In the genomic region with DNA sequence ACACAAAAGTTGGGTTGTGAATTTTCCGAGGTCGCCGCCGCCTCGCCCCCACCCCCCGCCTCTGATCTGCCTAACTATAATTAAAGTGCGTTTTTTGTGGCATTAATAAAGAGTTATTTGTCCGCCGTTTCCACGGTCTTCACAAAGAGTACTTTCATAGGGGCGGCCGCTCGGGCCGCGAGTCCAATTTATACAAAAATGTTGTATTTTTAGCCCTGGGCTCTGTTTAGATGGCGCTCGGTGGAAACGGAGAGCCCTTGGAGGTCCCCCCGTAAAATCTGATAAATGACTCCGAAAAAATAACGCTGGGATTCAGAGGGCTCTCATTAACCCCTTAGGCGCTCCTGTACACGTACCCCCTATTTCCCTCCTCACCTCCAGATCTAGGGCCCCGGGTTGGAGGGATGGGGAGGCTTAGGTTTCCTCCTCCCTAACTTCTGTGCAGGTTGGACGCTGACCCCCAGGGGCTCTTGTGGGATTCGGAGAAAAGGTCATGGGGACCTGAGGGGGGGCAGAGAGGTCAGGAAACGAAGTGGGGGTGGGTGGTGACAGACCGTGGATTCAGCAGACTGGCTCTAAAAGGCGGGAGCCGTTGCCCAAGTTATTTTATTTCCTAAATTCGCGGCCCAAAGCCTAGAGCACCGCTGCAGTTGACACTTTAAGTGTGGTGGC, we compare ENCODE assay signal across 8 cellular contexts. TPM values are rescaled to one million over a fixed set of nuclear protein-coding genes. Genes with fewer than 3 reads are reported as not detected.
A peak's percentile ranks its signal among the peaks of the same experiment; 100 is the strongest.
DNase-seq lines count a peak whose midpoint lies in the region; ATAC-seq, FAIRE-seq and TF ChIP-seq lines count a peak whose summit lies in the region.

No MANE protein-coding gene starts in this region.

- H3K18ac ChIP-seq in mesendoderm (ENCODE audit: low read length) = no peak overlapping the region

- no CpG with 5 or more reads among the region's 33 CpGs for WGBS in mesendoderm (ENCODE audit: extremely low coverage, insufficient coverage, low lambda C conversion rate)

- H3K9me3 Mint-ChIP-seq in activated T-cell treated with anti-CD3 and anti-CD28 coated beads, Interleukin-2, amount 50 U/mL, for 24 hours = no peaks in the 10 kb centered on the region
- no peaks in the 10 kb centered on the region for H3K9me3 Mint-ChIP-seq in type B pancreatic cell

- no peak overlapping the region for H3K4ac ChIP-seq in mesendoderm (ENCODE audit: low read depth, low read length)

- H3K27ac ChIP-seq in mesendoderm (ENCODE audit: low read depth, low read length) = no peak overlapping the region

- peak overlapping the region; percentile 7 for H3K56ac ChIP-seq in mesendoderm (ENCODE audit: low read length)

- no peak overlapping the region for H2AK5ac ChIP-seq in mesendoderm (ENCODE audit: low read length)

- H2BK120ac ChIP-seq in mesendoderm (ENCODE audit: low read depth, low read length) = no peak overlapping the region

- H3K79me2 ChIP-seq in mesendoderm (ENCODE audit: control insufficient read depth, insufficient read depth, low read length) = no peaks in the 10 kb centered on the region

- no peaks in the 10 kb centered on the region for H3K79me1 ChIP-seq in mesendoderm (ENCODE audit: low read length)

- no peak for DNase-seq in activated T-cell treated with anti-CD3 and anti-CD28 coated beads, Interleukin-2, amount 50 U/mL, for 24 hours
- DNase-seq in activated T-cell treated with anti-CD3 and anti-CD28 coated beads for 4 hours (no peak), bronchial epithelial cell (ENCODE audit: low read depth) (no peak), mesendoderm (no peak), type B pancreatic cell (ENCODE audit: extremely low spot score, unreplicated experiment) (peak; percentile 68)

- H3K4me3 Mint-ChIP-seq in activated T-cell treated with anti-CD3 and anti-CD28 coated beads, Interleukin-2, amount 50 U/mL, for 24 hours = peak overlapping the region; percentile 55
- peak overlapping the region; percentile 93 for H3K4me3 Mint-ChIP-seq in type B pancreatic cell

- TF ChIP-seq CTCF in bronchial epithelial cell (IDR thresholded peaks at IDR 0.05; ENCODE audit: insufficient read depth, low read length, severe bottlenecking) = no peak
- no peak for TF ChIP-seq CTCF in type B pancreatic cell (conservative IDR thresholded peaks at IDR 0.05)

- peaks cover 35% of the 10 kb centered on the region for H3K27me3 ChIP-seq in bronchial epithelial cell (ENCODE audit: control insufficient read depth, insufficient read depth, low read length)
- peaks cover 51% of the 10 kb centered on the region for H3K27me3 ChIP-seq in mesendoderm (ENCODE audit: insufficient read depth, low read length, poor library complexity)

- H2BK5ac ChIP-seq in mesendoderm (ENCODE audit: low read length) = no peak overlapping the region

- H2BK15ac ChIP-seq in mesendoderm (replicated peaks; ENCODE audit: low read depth) = no peak overlapping the region

- H3K4me2 ChIP-seq in mesendoderm (ENCODE audit: low read length) = peak overlapping the region; percentile 93

- no peak overlapping the region for H4K8ac ChIP-seq in mesendoderm (ENCODE audit: low read depth, low read length)

- H4K5ac ChIP-seq in mesendoderm (ENCODE audit: low read length) = no peak overlapping the region

- H3K27me3 Mint-ChIP-seq in activated T-cell treated with anti-CD3 and anti-CD28 coated beads, Interleukin-2, amount 50 U/mL, for 24 hours = peaks cover 82% of the 10 kb centered on the region
- peaks cover 74% of the 10 kb centered on the region for H3K27me3 Mint-ChIP-seq in type B pancreatic cell

- no peak for ATAC-seq in GM18870 (IDR thresholded peaks at IDR 0.05; ENCODE audit: unreplicated experiment)
- no peak for ATAC-seq in HG03159 (IDR thresholded peaks at IDR 0.05; ENCODE audit: unreplicated experiment)
- ATAC-seq in HG02763 (IDR thresholded peaks at IDR 0.05; ENCODE audit: unreplicated experiment) = no peak

- no peaks in the 10 kb centered on the region for H3K36me3 ChIP-seq in bronchial epithelial cell (ENCODE audit: control insufficient read depth, insufficient read depth, low read length)
- no peaks in the 10 kb centered on the region for H3K36me3 ChIP-seq in mesendoderm (ENCODE audit: control insufficient read depth, insufficient read depth, low read length)

- H3K23ac ChIP-seq in mesendoderm (ENCODE audit: low read length) = no peak overlapping the region

- no peak overlapping the region for H3K27ac Mint-ChIP-seq in activated T-cell treated with anti-CD3 and anti-CD28 coated beads, Interleukin-2, amount 50 U/mL, for 24 hours
- H3K27ac Mint-ChIP-seq in type B pancreatic cell = peak overlapping the region; percentile 68

- H3K36me3 Mint-ChIP-seq in activated T-cell treated with anti-CD3 and anti-CD28 coated beads, Interleukin-2, amount 50 U/mL, for 24 hours (ENCODE audit: low read depth) = no peaks in the 10 kb centered on the region
- H3K36me3 Mint-ChIP-seq in type B pancreatic cell = no peaks in the 10 kb centered on the region

- no peak overlapping the region for H3K9ac ChIP-seq in mesendoderm (ENCODE audit: low read length)

- H3K4me3 ChIP-seq in bronchial epithelial cell (ENCODE audit: low read depth, low read length) = peak overlapping the region; percentile 35
- no peak overlapping the region for H3K4me3 ChIP-seq in mesendoderm (ENCODE audit: low read length)

- no peak for FAIRE-seq in bronchial epithelial cell (lab: Jason Lieb, UNC)

- H3K4me1 ChIP-seq in mesendoderm (ENCODE audit: control insufficient read depth, low read depth, low read length) = peaks cover 2% of the 10 kb centered on the region

- H3K4me1 Mint-ChIP-seq in activated T-cell treated with anti-CD3 and anti-CD28 coated beads, Interleukin-2, amount 50 U/mL, for 24 hours (ENCODE audit: low read depth) = peaks cover 49% of the 10 kb centered on the region
- peaks cover 26% of the 10 kb centered on the region for H3K4me1 Mint-ChIP-seq in type B pancreatic cell (ENCODE audit: unreplicated experiment)

RNA-seq across cellular contexts. Expression of a gene that starts 1.9 kb away (rescaled TPM):
- total RNA-seq in bronchial epithelial cell = under 0.01 and 0.53 TPM in 2 replicates
- polyA plus RNA-seq in mesendoderm (2013, experiment 1 of 2) = 0.15 TPM
- polyA plus RNA-seq in mesendoderm (2013, experiment 2 of 2) = 0.13 TPM
- total RNA-seq in type B pancreatic cell (ENCODE audit: low replicate concordance) = 5.4 and 23.6 TPM in 2 replicates
